11 cellular contexts compared by ENCODE assay signal in genomic region chr2:144513388-144514100, GRCh38. TPM values are rescaled to one million over a fixed set of nuclear protein-coding genes. Genes with fewer than 3 reads are reported as not detected.
DNase-seq lines count a peak whose midpoint lies in the region; ATAC-seq, FAIRE-seq and TF ChIP-seq lines count a peak whose summit lies in the region.
"Had no signal": no experiment of that assay in that cellular context is flagged by ENCODE, and none has a peak within 500 bp of the region (broad histone marks: within the 10 kb centered on the region; RNA-seq: fewer than 3 reads in every experiment).

No MANE protein-coding gene starts in this region.

- FAIRE-seq in endothelial cell of umbilical vein (lab: Jason Lieb, UNC): no peak

- H3K4me1 ChIP-seq in endothelial cell of umbilical vein (ENCODE audit: control insufficient read depth, extremely low read depth, insufficient read depth, low read length) (peaks cover 48% of the 10 kb centered on the region), muscle layer of colon (ENCODE audit: insufficient read depth, low read length) (peaks cover 13% of the 10 kb centered on the region), upper lobe of right lung (peaks cover 28% of the 10 kb centered on the region)

- H4K20me1 ChIP-seq in endothelial cell of umbilical vein (replicated peaks; ENCODE audit: control insufficient read depth, extremely low read depth, insufficient read depth, low read length): no peaks in the 10 kb centered on the region

- peak overlapping the region; percentile 4 for H2AFZ ChIP-seq in endothelial cell of umbilical vein (ENCODE audit: low read depth, low read length)

- H3K79me2 ChIP-seq in endothelial cell of umbilical vein (ENCODE audit: control insufficient read depth, insufficient read depth, low read length): peaks cover 93% of the 10 kb centered on the region

- intact Hi-C loops in endothelial cell of umbilical vein (cut with micrococcal nuclease): loop anchor here (10.0 kb wide), 4 partner anchors 419 to 1801 kb away; no protein-coding TSS in a partner anchor
- intact Hi-C loops in upper lobe of right lung (cut with DNase I): no loop called here

- H3K9ac ChIP-seq in endothelial cell of umbilical vein (replicated peaks; ENCODE audit: extremely low read depth, insufficient read depth, low read length) (peak overlapping the region; percentile 44), muscle layer of colon (ENCODE audit: low read length) (peak overlapping the region; percentile 53)

- no peak for TF ChIP-seq POLR2A in endothelial cell of umbilical vein (IDR thresholded peaks at IDR 0.05; ENCODE audit: low read depth, low read length)

- H3K36me3 ChIP-seq in endothelial cell of umbilical vein (ENCODE audit: control insufficient read depth in 2 of 2, extremely low read depth in 1 of 2, insufficient read depth in 2 of 2, low read length in 2 of 2) (no peaks in the 10 kb centered on the region), muscle layer of colon (ENCODE audit: insufficient read depth, low read length) (no peaks in the 10 kb centered on the region), upper lobe of right lung (no peaks in the 10 kb centered on the region), WERI-Rb-1 (no peaks in the 10 kb centered on the region)
- H3K36me3 ChIP-seq: BE2C had no signal

- dilution Hi-C loops in endothelial cell of umbilical vein (cut with MboI; ENCODE audit: extremely low pct_ligation_motif_present, low sequenced_read_pairs): loop anchor here (25.0 kb wide), 1 partner anchor 151 kb away; no protein-coding TSS in a partner anchor

- peak overlapping the region; percentile 71 for H3K4me2 ChIP-seq in endothelial cell of umbilical vein (ENCODE audit: insufficient read depth, low read length)

- H3K9me3 Mint-ChIP-seq in activated T-cell treated with anti-CD3 and anti-CD28 coated beads, Interleukin-2, amount 50 U/mL, for 24 hours: no peaks in the 10 kb centered on the region

- H3K27ac ChIP-seq in endothelial cell of umbilical vein (ENCODE audit: insufficient read depth, low read depth, low read length): peak overlapping the region; percentile 42
- H3K27ac ChIP-seq in muscle layer of colon (ENCODE audit: low read depth, low read length): peak overlapping the region; percentile 66
- peak overlapping the region; percentile 97 for H3K27ac ChIP-seq in upper lobe of right lung
- H3K27ac ChIP-seq in WERI-Rb-1: no peak overlapping the region

- BruUV-seq in endothelial cell of umbilical vein (replicated peaks; lab: Mats Ljungman, UMichigan): no TSS peak

- H3K36me3 Mint-ChIP-seq in activated T-cell treated with anti-CD3 and anti-CD28 coated beads, Interleukin-2, amount 50 U/mL, for 24 hours (ENCODE audit: low read depth): peaks cover 9% of the 10 kb centered on the region

- peaks cover 43% of the 10 kb centered on the region for H3K4me1 Mint-ChIP-seq in activated T-cell treated with anti-CD3 and anti-CD28 coated beads, Interleukin-2, amount 50 U/mL, for 24 hours (ENCODE audit: low read depth)

- H3K4me3 ChIP-seq in endothelial cell of umbilical vein (replicated peaks in 1 of 3; ENCODE audit: insufficient read depth in 1 of 3, low read depth in 1 of 3, low read length in 3 of 3) (peak overlapping the region in 1 of 3 experiments; percentile 75), muscle layer of colon (ENCODE audit: low read depth in 1 of 2, low read length in 2 of 2) (peak overlapping the region in 1 of 2 donors; percentile 57), upper lobe of right lung (peak overlapping the region; percentile 63), WERI-Rb-1 (ENCODE audit: low read depth, low read length) (no peak overlapping the region)

- POLR2A ChIA-PET in endothelial cell of umbilical vein (lab: Charles Lee): no interaction called here

- TF ChIP-seq CTCF in endothelial cell of umbilical vein (IDR thresholded peaks at IDR 0.05; ENCODE audit: extremely low read depth in 1 of 2, insufficient read depth in 1 of 2, low read depth in 1 of 2, low read length in 2 of 2) (no peak), upper lobe of right lung (IDR thresholded peaks at IDR 0.05) (no peak), WERI-Rb-1 (IDR thresholded peaks at IDR 0.05; ENCODE audit: low read depth, low read length) (no peak)

- no peaks in the 10 kb centered on the region for H3K9me3 ChIP-seq in endothelial cell of umbilical vein (replicated peaks; ENCODE audit: control insufficient read depth, insufficient read depth, low read length)
- no peaks in the 10 kb centered on the region for H3K9me3 ChIP-seq in muscle layer of colon (ENCODE audit: low read length)
- H3K9me3 ChIP-seq in upper lobe of right lung: no peaks in the 10 kb centered on the region
- no peaks in the 10 kb centered on the region for H3K9me3 ChIP-seq in WERI-Rb-1 (ENCODE audit: severe bottlenecking)
- H3K9me3 ChIP-seq: BE2C had no signal

- CTCF ChIA-PET in endothelial cell of umbilical vein (lab: Charles Lee): interaction anchor here (1.8 kb wide), 1 partner anchor 1239 kb away, joined by 5 read pairs; no protein-coding TSS in a partner anchor

- no peak overlapping the region for H3K27ac Mint-ChIP-seq in activated T-cell treated with anti-CD3 and anti-CD28 coated beads, Interleukin-2, amount 50 U/mL, for 24 hours

- H3K27me3 ChIP-seq in endothelial cell of umbilical vein (ENCODE audit: control insufficient read depth in 2 of 2, insufficient read depth in 2 of 2, low read length in 2 of 2) (no peaks in the 10 kb centered on the region), muscle layer of colon (ENCODE audit: control insufficient read depth in 1 of 2, insufficient read depth in 2 of 2, low read length in 2 of 2) (peaks cover 15 to 28% of the 10 kb centered on the region in 2 donors), upper lobe of right lung (no peaks in the 10 kb centered on the region), WERI-Rb-1 (ENCODE audit: insufficient read depth, low read depth, severe bottlenecking) (no peaks in the 10 kb centered on the region)
- H3K27me3 ChIP-seq: BE2C had no signal

- no peak for DNase-seq in activated T-cell treated with anti-CD3 and anti-CD28 coated beads, Interleukin-2, amount 50 U/mL, for 24 hours
- no peak for DNase-seq in activated T-cell treated with anti-CD3 and anti-CD28 coated beads, Interleukin-2, amount 50 U/mL, for 48 hours
- DNase-seq in endothelial cell of umbilical vein (ENCODE audit: low read depth, low spot score): peak; percentile 48
- no peak for DNase-seq in upper lobe of right lung
- no peak for DNase-seq in cortex of kidney (lab: John Stamatoyannopoulos, UW)
- DNase-seq in DMS 273 (lab: John Stamatoyannopoulos, UW; ENCODE audit: unreplicated experiment): no peak
- no peak for DNase-seq in WERI-Rb-1
- DNase-seq: BE2C, hippocampal formation, PC-3 had no signal

- H3K9me1 ChIP-seq in endothelial cell of umbilical vein (replicated peaks; ENCODE audit: control insufficient read depth, extremely low read depth, insufficient read depth, low read length): no peaks in the 10 kb centered on the region

- H3K4me3 Mint-ChIP-seq in activated T-cell treated with anti-CD3 and anti-CD28 coated beads, Interleukin-2, amount 50 U/mL, for 24 hours: peak overlapping the region; percentile 79

- ATAC-seq in upper lobe of right lung: peak; percentile 4
- ATAC-seq: PC-3 had no signal

- peaks cover 62% of the 10 kb centered on the region for H3K27me3 Mint-ChIP-seq in activated T-cell treated with anti-CD3 and anti-CD28 coated beads, Interleukin-2, amount 50 U/mL, for 24 hours

TF ChIP-seq in endothelial cell of umbilical vein, 7 proteins besides CTCF, POLR2A, EP300 and RAD21:
- TF ChIP-seq EZH2 (IDR thresholded peaks at IDR 0.05; ENCODE audit: borderline replicate concordance, low read depth, low read length, severe bottlenecking) (no peak), GATA2 (IDR thresholded peaks at IDR 0.05; ENCODE audit: insufficient read depth, insufficient read length, low read depth, low read length) (no peak), MYC (IDR thresholded peaks at IDR 0.05; ENCODE audit: low read depth, low read length) (no peak), MAX (IDR thresholded peaks at IDR 0.05; ENCODE audit: insufficient read depth, insufficient read length) (no peak), JUN (IDR thresholded peaks at IDR 0.05; ENCODE audit: borderline replicate concordance, insufficient read depth, insufficient read length, low read depth) (no peak), POLR2AphosphoS5 (IDR thresholded peaks at IDR 0.05; ENCODE audit: insufficient read depth, low read depth, low read length) (no peak), FOS (IDR thresholded peaks at IDR 0.05; ENCODE audit: borderline replicate concordance, insufficient read depth, low read length) (no peak)

RNA-seq across cellular contexts. Expression of gene ZEB2, which starts 6.4 kb away (rescaled TPM):
- total RNA-seq in endothelial cell of umbilical vein (44.5 and 49.6 TPM in 2 replicates), upper lobe of right lung (178 TPM)
- 14.3 and 17.9 TPM in 2 replicates for polyA plus RNA-seq in endothelial cell of umbilical vein
- polyA plus RNA-seq in endothelial cell of umbilical vein (2011; cell fraction: cytosol; rRNA removed): 18.9 and 19.3 TPM in 2 replicates
- polyA plus RNA-seq in endothelial cell of umbilical vein (2011; cell fraction: nucleus; rRNA removed): 55.3 and 66.1 TPM in 2 replicates
- 23.0 and 23.7 TPM in 2 replicates for polyA plus RNA-seq in endothelial cell of umbilical vein (2012)
- 88.6 and 114 TPM in 2 replicates for polyA minus RNA-seq in endothelial cell of umbilical vein
- polyA minus RNA-seq in endothelial cell of umbilical vein (2011; cell fraction: cytosol; rRNA and poly(A)+ RNA removed): 3.0 TPM
- polyA minus RNA-seq in endothelial cell of umbilical vein (2011; cell fraction: nucleus; rRNA and poly(A)+ RNA removed): 218 and 259 TPM in 2 replicates
